In the genomic region with DNA sequence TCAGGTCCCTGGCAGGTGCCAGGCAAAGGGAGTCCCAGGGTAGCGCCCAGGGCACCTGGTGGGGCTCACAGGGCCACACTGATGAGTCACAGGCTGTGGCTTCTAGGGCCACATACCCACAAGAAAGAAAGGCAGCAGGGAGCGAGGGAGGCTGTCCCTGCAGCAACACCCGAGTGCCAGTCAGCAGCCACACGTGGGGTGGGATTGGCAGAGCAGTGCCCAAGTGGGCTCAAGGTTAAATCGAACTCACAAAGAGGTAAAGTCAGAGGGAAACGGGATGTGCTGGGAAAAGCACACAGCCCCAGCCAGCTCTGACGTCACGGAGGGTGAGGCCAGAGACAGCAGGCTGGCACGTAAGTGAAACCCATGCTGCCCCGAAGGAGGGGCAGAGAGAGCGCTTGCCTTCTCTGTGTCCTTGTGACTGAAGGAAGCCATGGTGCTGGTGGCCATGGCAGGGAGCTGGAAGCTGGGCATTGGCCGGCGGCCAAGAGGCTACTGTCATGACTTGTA, we compare ENCODE assay signal across 11 cellular contexts. TPM values are rescaled to one million over a fixed set of nuclear protein-coding genes. Genes with fewer than 3 reads are reported as not detected.
A peak's percentile ranks its signal among the peaks of the same experiment; 100 is the strongest.
DNase-seq lines count a peak whose midpoint lies in the region; ATAC-seq, FAIRE-seq and TF ChIP-seq lines count a peak whose summit lies in the region.
"Had no signal": no experiment of that assay in that cellular context is flagged by ENCODE, and none has a peak within 500 bp of the region (broad histone marks: within the 10 kb centered on the region; RNA-seq: fewer than 3 reads in every experiment).

No MANE protein-coding gene starts in this region.

- H3K4me1 ChIP-seq in mesenchymal stem cell (ENCODE audit: control insufficient read depth, insufficient read depth, low read depth, low read length) (peaks cover 39% of the 10 kb centered on the region), upper lobe of left lung (peaks cover 0 to 4% (median 0%) of the 10 kb centered on the region in 4 donors)

- H2BK5ac ChIP-seq in mesenchymal stem cell (ENCODE audit: low read depth, low read length, poor library complexity, severe bottlenecking) = no peak overlapping the region

- H3K79me1 ChIP-seq in mesenchymal stem cell (replicated peaks; ENCODE audit: low read length, poor library complexity, severe bottlenecking) = no peaks in the 10 kb centered on the region

- 95% methylated on average over 13 of the region's 13 CpGs for WGBS in mesenchymal stem cell
- WGBS in upper lobe of left lung, 2 donors = 70 to 85% methylated on average over 13 of the region's 13 CpGs

- no peak for TF ChIP-seq EP300 in upper lobe of left lung (IDR thresholded peaks at IDR 0.05)

- H4K8ac ChIP-seq in mesenchymal stem cell (ENCODE audit: low read length) = peak overlapping the region; percentile 32

- intact Hi-C loops in left ventricle myocardium superior (cut with micrococcal nuclease) = no loop called here
- intact Hi-C loops in cardiac septum (cut with DNase I) = no loop called here

- H3K36me3 ChIP-seq in mesenchymal stem cell (ENCODE audit: control insufficient read depth in 1 of 2, insufficient read depth in 2 of 2, low read depth in 1 of 2, low read length in 2 of 2) (no peaks in the 10 kb centered on the region), upper lobe of left lung (no peaks in the 10 kb centered on the region)

- H3K27me3 ChIP-seq in mesenchymal stem cell (ENCODE audit: control insufficient read depth in 1 of 2, insufficient read depth in 1 of 2, low read length in 2 of 2) = peaks cover 0 to 25% of the 10 kb centered on the region in 2 experiments
- H3K27me3 ChIP-seq in upper lobe of left lung = no peaks in the 10 kb centered on the region

- H2AK5ac ChIP-seq in mesenchymal stem cell (ENCODE audit: low read length, severe bottlenecking) = no peak overlapping the region

- H2BK120ac ChIP-seq in mesenchymal stem cell (ENCODE audit: low read depth, low read length) = no peak overlapping the region

- H3K14ac ChIP-seq in mesenchymal stem cell (ENCODE audit: low read length in 2 of 2) = peak overlapping the region in 1 of 2 experiments; percentile 63

- DNase-seq in left ventricle myocardium superior = peak; percentile 35
- DNase-seq in cardiac septum (ENCODE audit: low spot score) = no peak
- peak in 57 of 61 donors; percentile 16 to 88 (median 65) for DNase-seq in caudate nucleus (lab: John Stamatoyannopoulos, UW)
- no peak for DNase-seq in mesenchymal stem cell
- DNase-seq in T1000 (lab: John Stamatoyannopoulos, UW) = no peak
- no peak for DNase-seq in GM12892 (ENCODE audit: insufficient read length)
- DNase-seq in germinal center (ENCODE audit: low spot score) = no peak
- no peak for DNase-seq in upper lobe of left lung
- DNase-seq: NCI-H446 treated with DMSO at 0.1 percent for 48 hours had no signal

- ATAC-seq in left ventricle myocardium superior (peak; percentile 40), upper lobe of left lung (ENCODE audit: low FRiP score in 2 of 2) (no peak)

- H2BK15ac ChIP-seq in mesenchymal stem cell (ENCODE audit: low read depth, poor library complexity, severe bottlenecking) = no peak overlapping the region

- no peak overlapping the region for H4K91ac ChIP-seq in mesenchymal stem cell (ENCODE audit: low read length)

- peak overlapping the region in 1 of 2 experiments; percentile 35 for H3K4ac ChIP-seq in mesenchymal stem cell (ENCODE audit: low read depth in 1 of 2, low read length in 2 of 2)

- H3K9me3 ChIP-seq in mesenchymal stem cell (ENCODE audit: control insufficient read depth, low read length) = no peaks in the 10 kb centered on the region
- H3K9me3 ChIP-seq in upper lobe of left lung = no peaks in the 10 kb centered on the region

- TF ChIP-seq POLR2A in GM12892 (IDR thresholded peaks at IDR 0.05; ENCODE audit: low read depth, low read length) = no peak
- TF ChIP-seq POLR2A in upper lobe of left lung (IDR thresholded peaks at IDR 0.05) = no peak

- peak overlapping the region; percentile 4 to 9 for H2BK12ac ChIP-seq in mesenchymal stem cell (ENCODE audit: low read length in 2 of 2)

- no peak overlapping the region for H3K23ac ChIP-seq in mesenchymal stem cell (ENCODE audit: low read length in 2 of 2)

- H2AFZ ChIP-seq in mesenchymal stem cell (ENCODE audit: low read depth, low read length) = no peak overlapping the region

- no peak for FAIRE-seq in GM12892 (lab: Jason Lieb, UNC)
- FAIRE-seq: endothelial cell of umbilical vein had no signal

- H3K27ac ChIP-seq in caudate nucleus (ENCODE audit: low read depth, low read length) (peak overlapping the region; percentile 73), mesenchymal stem cell (ENCODE audit: low read length, poor library complexity, severe bottlenecking) (no peak overlapping the region), upper lobe of left lung (no peak overlapping the region)

- no peak overlapping the region for H3K9ac ChIP-seq in mesenchymal stem cell (ENCODE audit: low read length)

- TF ChIP-seq CTCF in upper lobe of left lung (IDR thresholded peaks at IDR 0.05) = no peak

- H3K4me2 ChIP-seq in mesenchymal stem cell (ENCODE audit: low read length, poor library complexity, severe bottlenecking) = no peak overlapping the region

- no peak overlapping the region for H3K18ac ChIP-seq in mesenchymal stem cell (ENCODE audit: low read depth in 1 of 2, low read length in 2 of 2)

- H3K4me3 ChIP-seq in mesenchymal stem cell (ENCODE audit: insufficient read depth in 1 of 2, low read depth in 1 of 2, low read length in 2 of 2) (no peak overlapping the region), upper lobe of left lung (no peak overlapping the region)

RNA-seq across cellular contexts. Expression of gene FA2H, which starts 33.8 kb away (rescaled TPM):
- total RNA-seq in left ventricle myocardium superior (0.50 TPM), cardiac septum (not detected), upper lobe of left lung (1 to 10 TPM; 1.4 to 6.8 (median 2.3) TPM)
- polyA plus RNA-seq in mesenchymal stem cell (2013, experiment 1 of 2) = not detected
- not detected for polyA plus RNA-seq in mesenchymal stem cell (2013, experiment 2 of 2)
- 0.95 TPM for polyA plus RNA-seq in GM12892 (2012; ENCODE audit: missing spikeins)
- total RNA-seq: endothelial cell of umbilical vein, mesothelial cell of epicardium had no signal
- polyA plus RNA-seq: endothelial cell of umbilical vein had no signal

RNA-seq across cellular contexts. Expression of gene MLKL, which starts 40.2 kb away (rescaled TPM):
- 4.7 TPM for total RNA-seq in left ventricle myocardium superior
- total RNA-seq in cardiac septum = 4.9 TPM
- 7.4 TPM for polyA plus RNA-seq in mesenchymal stem cell (2013, experiment 1 of 2)
- 7.1 TPM for polyA plus RNA-seq in mesenchymal stem cell (2013, experiment 2 of 2)
- 7.5 TPM for polyA plus RNA-seq in GM12892 (2012; ENCODE audit: missing spikeins)
- total RNA-seq in upper lobe of left lung = 10 to 100 TPM; 15.0 to 81.7 (median 31.6) TPM
- total RNA-seq: mesothelial cell of epicardium had no signal

Comparison
In these comparisons a context has a peak if more than half of its experiments do, and no peak if none do; other contexts are left out.
1. DNase-seq: peak in left ventricle myocardium superior (single experiment) and caudate nucleus (57 of 61); none in cardiac septum (single experiment), mesenchymal stem cell (single experiment), T1000 (single experiment), GM12892 (single experiment), germinal center (single experiment) and upper lobe of left lung (0 of 2).